Comparison of ENCODE assay signal across 1 cellular context in genomic region chr2:239625913-239626734, GRCh38.
TF ChIP-seq lines count a peak whose summit lies in the region.

No MANE protein-coding gene starts in this region.

TF ChIP-seq in HepG2, 621 proteins besides CTCF, POLR2A, EP300 and RAD21 (continued from another document):
- peak; percentile 37; the same call in 1 of the 2 replicates for TF ChIP-seq ZBTB40 (IDR thresholded peaks at IDR 0.05)
- peak; percentile 92 for TF ChIP-seq ZBTB40 (CRISPR knock-in tag; IDR thresholded peaks at IDR 0.05)
